Comparison of ENCODE assay signal across 8 cellular contexts in genomic region chr7:102291056-102291915, GRCh38. TPM values are rescaled to one million over a fixed set of nuclear protein-coding genes. Genes with fewer than 3 reads are reported as not detected.
A peak's percentile ranks its signal among the peaks of the same experiment; 100 is the strongest.
DNase-seq lines count a peak whose midpoint lies in the region; TF ChIP-seq lines count a peak whose summit lies in the region.

No MANE protein-coding gene starts in this region.

- peaks cover 68% of the 10 kb centered on the region for H3F3A ChIP-seq in SU-DHL-6 (ENCODE audit: insufficient read depth)

- no peak for TF ChIP-seq CTCF in SU-DHL-6 (IDR thresholded peaks at IDR 0.05; ENCODE audit: insufficient read depth, low read length, poor library complexity, severe bottlenecking)

- peak overlapping the region; percentile 88 for H3K4me2 ChIP-seq in SU-DHL-6 (ENCODE audit: low read depth, low read length, poor library complexity, severe bottlenecking)

- H4K20me1 ChIP-seq in SU-DHL-6 (ENCODE audit: low read depth, low read length) = peaks cover under 1% of the 10 kb centered on the region; the same call in 1 of the 2 replicates

- no peaks in the 10 kb centered on the region for H3K9me3 ChIP-seq in SU-DHL-6 (ENCODE audit: insufficient read depth, low read length)

- no peaks in the 10 kb centered on the region for H3K36me3 ChIP-seq in H7 (replicated peaks; ENCODE audit: control insufficient read depth, insufficient read depth, low read length)
- H3K36me3 ChIP-seq in SU-DHL-6 (ENCODE audit: low read length) = no peaks in the 10 kb centered on the region

- H2AFZ ChIP-seq in SU-DHL-6 (ENCODE audit: low read depth, low read length, severe bottlenecking) = no peak overlapping the region

- H3K27me3 ChIP-seq in H7 (ENCODE audit: control insufficient read depth, insufficient read depth, low read length) (peaks cover 8% of the 10 kb centered on the region), SU-DHL-6 (ENCODE audit: low read length) (no peaks in the 10 kb centered on the region)

- H3K9me2 ChIP-seq in SU-DHL-6 (replicated peaks; ENCODE audit: insufficient read depth, low read length) = no peaks in the 10 kb centered on the region

- H3K9ac ChIP-seq in SU-DHL-6 (ENCODE audit: low read length) = peak overlapping the region; percentile 80

- peaks cover 82% of the 10 kb centered on the region for H3K79me2 ChIP-seq in SU-DHL-6 (ENCODE audit: insufficient read depth, low read length)

- H3K4me3 ChIP-seq in H7 (ENCODE audit: insufficient read depth, low read depth, low read length) = no peak overlapping the region
- H3K4me3 ChIP-seq in SU-DHL-6 (ENCODE audit: insufficient read depth, low read length, poor library complexity, severe bottlenecking) = peak overlapping the region; percentile 57

- peak overlapping the region; percentile 93 for H3K27ac ChIP-seq in SU-DHL-6 (ENCODE audit: low read depth, low read length)

- peak; percentile 37 to 54 for DNase-seq in activated CD4-positive, alpha-beta T cell treated with anti-CD3 and anti-CD28 coated beads for 4 hours
- DNase-seq in activated CD4-positive, alpha-beta T cell treated with anti-CD3 and anti-CD28 coated beads, Interleukin-2, amount 50 U/mL, for 1 hour = no peak
- DNase-seq in H7 (peak; percentile 86), NCI-H446 (lab: John Stamatoyannopoulos, UW) (no peak), NCI-H2196 treated with DMSO at 0.1 percent for 48 hours (lab: John Stamatoyannopoulos, UW; ENCODE audit: unreplicated experiment) (no peak), dermis blood vessel endothelial cell (no peak)
- peak; percentile 18 for DNase-seq in stimulated activated CD4-positive, alpha-beta T cell treated with anti-CD3 and anti-CD28 coated beads, Interleukin-4, amount 100 ng/mL, for 1 hour

RNA-seq across cellular contexts. Expression of gene SH2B2, which starts 4.6 kb away (rescaled TPM):
- 6.2 and 11.1 TPM in 2 replicates for total RNA-seq in H7 (2014; rRNA removed; shearing (Covaris generic))
- 2.5 and 4.4 TPM in 2 replicates for total RNA-seq in dermis blood vessel endothelial cell

Comparison
In these comparisons a context has a peak if more than half of its experiments do, and no peak if none do; other contexts are left out.
1. DNase-seq: peak in activated CD4-positive, alpha-beta T cell treated with anti-CD3 and anti-CD28 coated beads for 4 hours (2 of 2), H7 (single experiment) and stimulated activated CD4-positive, alpha-beta T cell treated with anti-CD3 and anti-CD28 coated beads, Interleukin-4, amount 100 ng/mL, for 1 hour (single experiment); none in activated CD4-positive, alpha-beta T cell treated with anti-CD3 and anti-CD28 coated beads, Interleukin-2, amount 50 U/mL, for 1 hour (single experiment), NCI-H446 (0 of 2), NCI-H2196 treated with DMSO at 0.1 percent for 48 hours (single experiment) and dermis blood vessel endothelial cell (single experiment).